Comparison of ENCODE assay signal across 24 cellular contexts in genomic region chr6:143740213-143740612, GRCh38.
"Had no signal": no experiment of that assay in that cellular context is flagged by ENCODE, and none has a peak within 500 bp of the region (broad histone marks: within the 10 kb centered on the region; RNA-seq: fewer than 3 reads in every experiment).

No MANE protein-coding gene starts in this region.

- H3K4me3 ChIP-seq: lung, neural progenitor cell, prostate gland, sigmoid colon, smooth muscle cell, tibial artery, upper lobe of right lung, vagina had no signal

- H3K9ac ChIP-seq: neural progenitor cell, parathyroid adenoma had no signal

- ATAC-seq: esophagus mucosa; left cardiac atrium; natural killer cell treated with Interleukin-12 subunit alpha and Interleukin-12 subunit beta and Interleukin-15 and Interleukin-18, amount 100 ng/mL, for 72 hours; stimulated activated naive CD8-positive, alpha-beta T cell treated with anti-CD3 and anti-CD28 coated beads, Interleukin-15, Interleukin-2, amounts not matched to agents 100 U/mL and 50 U/mL, for 24 hours; upper lobe of right lung had no signal

- H3K36me3 ChIP-seq: neural progenitor cell, prostate gland, sigmoid colon, tibial artery, upper lobe of right lung, vagina had no signal

- H3K9me3 ChIP-seq: prostate gland, sigmoid colon, tibial artery, upper lobe of right lung, vagina had no signal

- H2AFZ ChIP-seq: neural progenitor cell, parathyroid adenoma had no signal

- FAIRE-seq: endometrium, frontal cortex, kidney had no signal

- DNase-seq: effector memory CD4-positive, alpha-beta T cell; immature natural killer cell; kidney; left cardiac atrium; left ventricle myocardium superior; mesenchymal stem cell; midbrain; occipital lobe; retina; sigmoid colon; stimulated activated CD4-positive, alpha-beta T cell treated with anti-CD3 and anti-CD28 coated beads, Interleukin-2, amount 100 ng/mL, for 48 hours; stimulated activated naive CD8-positive, alpha-beta T cell treated with anti-CD3 and anti-CD28 coated beads, Interleukin-15, Interleukin-2, amounts not matched to agents 100 U/mL and 50 U/mL, for 24 hours; tibial artery; upper lobe of right lung had no signal

- H3K27ac ChIP-seq: neural progenitor cell, parathyroid adenoma, prostate gland, sigmoid colon, tibial artery, upper lobe of right lung, vagina had no signal

- H3K4me2 ChIP-seq: neural progenitor cell, smooth muscle cell had no signal

- H3K27me3 ChIP-seq: neural progenitor cell, sigmoid colon, tibial artery, upper lobe of right lung, vagina had no signal
